In genomic region chr17:9647014-9647413, GRCh38 we compare ENCODE assay signal across 13 cellular contexts. TPM values are rescaled to one million over a fixed set of nuclear protein-coding genes. Genes with fewer than 3 reads are reported as not detected.
DNase-seq lines count a peak whose midpoint lies in the region; ATAC-seq and TF ChIP-seq lines count a peak whose summit lies in the region.
"Had no signal": no experiment of that assay in that cellular context is flagged by ENCODE, and none has a peak within 500 bp of the region (broad histone marks: within the 10 kb centered on the region; RNA-seq: fewer than 3 reads in every experiment).

No MANE protein-coding gene starts in this region.

- no peak overlapping the region for H2BK15ac ChIP-seq in mesendoderm (replicated peaks; ENCODE audit: low read depth)

- H3K56ac ChIP-seq in mesendoderm (ENCODE audit: low read length), result peak overlapping the region; percentile 95

- H3K4me3 ChIP-seq in LNCaP clone FGC (ENCODE audit: low read depth, low read length) (peak overlapping the region; percentile 75), dorsolateral prefrontal cortex (peak overlapping the region in 54 of 59 donors; percentile 26 to 74 (median 62)), mesendoderm (ENCODE audit: low read length) (no peak overlapping the region), vagina (no peak overlapping the region)
- H3K4me3 ChIP-seq: ascending aorta had no signal

- no peak for TF ChIP-seq POLR2A in vagina (IDR thresholded peaks at IDR 0.05)

- no peaks in the 10 kb centered on the region for H3K9me3 ChIP-seq in vagina
- H3K9me3 ChIP-seq: ascending aorta, esophagus squamous epithelium had no signal

- H2BK120ac ChIP-seq in mesendoderm (ENCODE audit: low read depth, low read length), result peak overlapping the region; percentile 78

- no peak overlapping the region for H4K5ac ChIP-seq in mesendoderm (ENCODE audit: low read length)

- peak overlapping the region; percentile 61 for H3K4me2 ChIP-seq in mesendoderm (ENCODE audit: low read length)

- no peak for TF ChIP-seq CTCF in C4-2B (conservative IDR thresholded peaks at IDR 0.05)
- no peak for TF ChIP-seq CTCF in LNCaP clone FGC (IDR thresholded peaks at IDR 0.05; ENCODE audit: control insufficient read depth, extremely low read depth, insufficient read depth)
- no peak for TF ChIP-seq CTCF in dorsolateral prefrontal cortex (IDR thresholded peaks at IDR 0.05 in 54 of 56, conservative IDR thresholded peaks at IDR 0.05 in 2 of 56; ENCODE audit: low read depth in 1 of 56, partially characterized antibody in 56 of 56)
- TF ChIP-seq CTCF in vagina (IDR thresholded peaks at IDR 0.05), result no peak

- H3K4ac ChIP-seq in mesendoderm (ENCODE audit: low read depth, low read length), result no peak overlapping the region

- no CpG with 5 or more reads among the region's 4 CpGs for WGBS in mesendoderm (ENCODE audit: extremely low coverage, insufficient coverage, low lambda C conversion rate)

- H3K4me1 ChIP-seq in mesendoderm (ENCODE audit: control insufficient read depth, low read depth, low read length) (peaks cover 16% of the 10 kb centered on the region), vagina (peaks cover 20% of the 10 kb centered on the region)

- ATAC-seq in HG03095 (IDR thresholded peaks at IDR 0.05; ENCODE audit: unreplicated experiment), result no peak
- ATAC-seq: left ventricle myocardium superior had no signal

- H2AK5ac ChIP-seq in mesendoderm (ENCODE audit: low read length), result no peak overlapping the region

- peaks cover 8% of the 10 kb centered on the region for H3K79me2 ChIP-seq in mesendoderm (ENCODE audit: control insufficient read depth, insufficient read depth, low read length)

- H3K9ac ChIP-seq in mesendoderm (ENCODE audit: low read length), result no peak overlapping the region

- H3K79me1 ChIP-seq in mesendoderm (ENCODE audit: low read length), result peaks cover 4% of the 10 kb centered on the region

- H3K27me3 ChIP-seq in dorsolateral prefrontal cortex (peaks cover 0 to 77% (median 23%) of the 10 kb centered on the region in 45 donors), mesendoderm (ENCODE audit: insufficient read depth, low read length, poor library complexity) (no peaks in the 10 kb centered on the region), vagina (no peaks in the 10 kb centered on the region)

- DNase-seq in LNCaP clone FGC (ENCODE audit: low read depth), result peak; percentile 68
- peak in 2 of 10 donors; percentile 27 to 32 for DNase-seq in dorsolateral prefrontal cortex
- peak; percentile 92 for DNase-seq in mesendoderm
- no peak for DNase-seq in globus pallidus (ENCODE audit: low spot score)
- DNase-seq in vagina (ENCODE audit: extremely low spot score in 2 of 2), result no peak
- DNase-seq in DMS 273 (lab: John Stamatoyannopoulos, UW; ENCODE audit: unreplicated experiment), result no peak
- DNase-seq: AML-193, esophagus squamous epithelium, left ventricle myocardium superior had no signal

- H3K23ac ChIP-seq in mesendoderm (ENCODE audit: low read length), result no peak overlapping the region

- H3K36me3 ChIP-seq in mesendoderm (ENCODE audit: control insufficient read depth, insufficient read depth, low read length) (no peaks in the 10 kb centered on the region), vagina (no peaks in the 10 kb centered on the region)
- H3K36me3 ChIP-seq: ascending aorta, esophagus squamous epithelium had no signal

- no peak overlapping the region for H4K8ac ChIP-seq in mesendoderm (ENCODE audit: low read depth, low read length)

- no peak overlapping the region for H2BK5ac ChIP-seq in mesendoderm (ENCODE audit: low read length)

- H3K27ac ChIP-seq in C4-2B, result peak overlapping the region; percentile 95
- H3K27ac ChIP-seq in dorsolateral prefrontal cortex, result peak overlapping the region in 38 of 59 donors; percentile 28 to 89 (median 69)
- no peak overlapping the region for H3K27ac ChIP-seq in mesendoderm (ENCODE audit: low read depth, low read length)
- no peak overlapping the region for H3K27ac ChIP-seq in vagina
- H3K27ac ChIP-seq: ascending aorta had no signal

- intact Hi-C loops in dorsolateral prefrontal cortex (cut with DNase I) (no loop called here), vagina (cut with DNase I) (no loop called here)

- H3K18ac ChIP-seq in mesendoderm (ENCODE audit: low read length), result no peak overlapping the region

RNA-seq across cellular contexts. Expression of gene USP43, which starts 1.7 kb away (rescaled TPM):
- total RNA-seq in dorsolateral prefrontal cortex (10 to 100 TPM in 86 of 120 experiments, 1 to 10 TPM in 34; 4.8 to 20.5 (median 11.6) TPM), vagina (5.6 TPM)
- 5.5 TPM for polyA plus RNA-seq in mesendoderm (2013, experiment 1 of 2)
- 5.5 TPM for polyA plus RNA-seq in mesendoderm (2013, experiment 2 of 2)
- total RNA-seq: ascending aorta had no signal
- polyA plus RNA-seq: IgD-negative memory B cell had no signal

Comparison
In these comparisons a context has a peak if more than half of its experiments do, and no peak if none do; other contexts are left out.
1. H3K27ac ChIP-seq: peak in C4-2B (single experiment) and dorsolateral prefrontal cortex (38 of 59); none in mesendoderm (single experiment) and vagina (single experiment).
2. DNase-seq: peak in LNCaP clone FGC (single experiment) and mesendoderm (single experiment); none in globus pallidus (single experiment), vagina (0 of 2) and DMS 273 (single experiment).
3. H3K4me3 ChIP-seq: peak in LNCaP clone FGC (single experiment) and dorsolateral prefrontal cortex (54 of 59); none in mesendoderm (single experiment) and vagina (0 of 2).